Comparison of ENCODE assay signal across 1 cellular context in the genomic region with DNA sequence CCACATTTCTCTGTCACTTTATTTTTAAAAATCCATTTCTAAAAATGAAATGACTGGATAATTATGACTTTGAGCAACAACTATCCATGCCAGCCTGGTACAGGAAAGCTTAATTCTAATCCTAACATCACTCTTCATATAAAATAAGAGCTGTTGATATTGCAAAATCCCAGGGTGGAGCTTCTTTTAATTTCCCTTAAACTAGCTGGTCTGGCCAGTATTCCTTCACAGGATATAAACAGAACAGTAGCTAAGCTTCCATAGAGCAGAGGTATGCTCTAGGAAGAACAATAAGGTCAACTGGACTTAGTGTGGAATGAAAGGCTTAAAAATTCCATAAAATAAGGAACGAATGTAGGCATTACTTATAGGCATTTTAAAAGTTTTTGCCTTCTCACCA.
TF ChIP-seq lines count a peak whose summit lies in the region.

No MANE protein-coding gene starts in this region.

TF ChIP-seq in WTC11, 78 proteins besides CTCF, POLR2A, EP300 and RAD21:
- no peak for TF ChIP-seq JUN (CRISPR knock-in tag; IDR thresholded peaks at IDR 0.05)
- no peak for TF ChIP-seq ETV6 (CRISPR knock-in tag; IDR thresholded peaks at IDR 0.05)
- no peak for TF ChIP-seq MXD4 (CRISPR knock-in tag; IDR thresholded peaks at IDR 0.05; ENCODE audit: borderline replicate concordance)
- TF ChIP-seq, protein P1, sequence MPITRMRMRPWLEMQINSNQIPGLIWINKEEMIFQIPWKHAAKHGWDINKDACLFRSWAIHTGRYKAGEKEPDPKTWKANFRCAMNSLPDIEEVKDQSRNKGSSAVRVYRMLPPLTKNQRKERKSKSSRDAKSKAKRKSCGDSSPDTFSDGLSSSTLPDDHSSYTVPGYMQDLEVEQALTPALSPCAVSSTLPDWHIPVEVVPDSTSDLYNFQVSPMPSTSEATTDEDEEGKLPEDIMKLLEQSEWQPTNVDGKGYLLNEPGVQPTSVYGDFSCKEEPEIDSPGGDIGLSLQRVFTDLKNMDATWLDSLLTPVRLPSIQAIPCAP (CRISPR knock-in tag; IDR thresholded peaks at IDR 0.05), result no peak
- TF ChIP-seq, protein P2, sequence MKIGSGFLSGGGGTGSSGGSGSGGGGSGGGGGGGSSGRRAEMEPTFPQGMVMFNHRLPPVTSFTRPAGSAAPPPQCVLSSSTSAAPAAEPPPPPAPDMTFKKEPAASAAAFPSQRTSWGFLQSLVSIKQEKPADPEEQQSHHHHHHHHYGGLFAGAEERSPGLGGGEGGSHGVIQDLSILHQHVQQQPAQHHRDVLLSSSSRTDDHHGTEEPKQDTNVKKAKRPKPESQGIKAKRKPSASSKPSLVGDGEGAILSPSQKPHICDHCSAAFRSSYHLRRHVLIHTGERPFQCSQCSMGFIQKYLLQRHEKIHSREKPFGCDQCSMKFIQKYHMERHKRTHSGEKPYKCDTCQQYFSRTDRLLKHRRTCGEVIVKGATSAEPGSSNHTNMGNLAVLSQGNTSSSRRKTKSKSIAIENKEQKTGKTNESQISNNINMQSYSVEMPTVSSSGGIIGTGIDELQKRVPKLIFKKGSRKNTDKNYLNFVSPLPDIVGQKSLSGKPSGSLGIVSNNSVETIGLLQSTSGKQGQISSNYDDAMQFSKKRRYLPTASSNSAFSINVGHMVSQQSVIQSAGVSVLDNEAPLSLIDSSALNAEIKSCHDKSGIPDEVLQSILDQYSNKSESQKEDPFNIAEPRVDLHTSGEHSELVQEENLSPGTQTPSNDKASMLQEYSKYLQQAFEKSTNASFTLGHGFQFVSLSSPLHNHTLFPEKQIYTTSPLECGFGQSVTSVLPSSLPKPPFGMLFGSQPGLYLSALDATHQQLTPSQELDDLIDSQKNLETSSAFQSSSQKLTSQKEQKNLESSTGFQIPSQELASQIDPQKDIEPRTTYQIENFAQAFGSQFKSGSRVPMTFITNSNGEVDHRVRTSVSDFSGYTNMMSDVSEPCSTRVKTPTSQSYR (CRISPR knock-in tag; IDR thresholded peaks at IDR 0.05), result no peak
- no peak for TF ChIP-seq GTF2I (CRISPR knock-in tag; conservative IDR thresholded peaks at IDR 0.05)
- no peak for TF ChIP-seq SP1 (CRISPR knock-in tag; conservative IDR thresholded peaks at IDR 0.05)
- TF ChIP-seq ZNF121 (CRISPR knock-in tag; IDR thresholded peaks at IDR 0.05), result no peak
- TF ChIP-seq GABPB1 (CRISPR knock-in tag; IDR thresholded peaks at IDR 0.05), result no peak
- TF ChIP-seq, protein P3, sequence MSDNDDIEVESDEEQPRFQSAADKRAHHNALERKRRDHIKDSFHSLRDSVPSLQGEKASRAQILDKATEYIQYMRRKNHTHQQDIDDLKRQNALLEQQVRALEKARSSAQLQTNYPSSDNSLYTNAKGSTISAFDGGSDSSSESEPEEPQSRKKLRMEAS (CRISPR knock-in tag; IDR thresholded peaks at IDR 0.05), result no peak
- TF ChIP-seq FOXK1 (CRISPR knock-in tag; IDR thresholded peaks at IDR 0.05), result no peak
- no peak for TF ChIP-seq NFATC4 (CRISPR knock-in tag; IDR thresholded peaks at IDR 0.05)
- TF ChIP-seq, protein P4, sequence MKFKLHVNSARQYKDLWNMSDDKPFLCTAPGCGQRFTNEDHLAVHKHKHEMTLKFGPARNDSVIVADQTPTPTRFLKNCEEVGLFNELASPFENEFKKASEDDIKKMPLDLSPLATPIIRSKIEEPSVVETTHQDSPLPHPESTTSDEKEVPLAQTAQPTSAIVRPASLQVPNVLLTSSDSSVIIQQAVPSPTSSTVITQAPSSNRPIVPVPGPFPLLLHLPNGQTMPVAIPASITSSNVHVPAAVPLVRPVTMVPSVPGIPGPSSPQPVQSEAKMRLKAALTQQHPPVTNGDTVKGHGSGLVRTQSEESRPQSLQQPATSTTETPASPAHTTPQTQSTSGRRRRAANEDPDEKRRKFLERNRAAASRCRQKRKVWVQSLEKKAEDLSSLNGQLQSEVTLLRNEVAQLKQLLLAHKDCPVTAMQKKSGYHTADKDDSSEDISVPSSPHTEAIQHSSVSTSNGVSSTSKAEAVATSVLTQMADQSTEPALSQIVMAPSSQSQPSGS (CRISPR knock-in tag; IDR thresholded peaks at IDR 0.05; ENCODE audit: borderline replicate concordance, low read depth), result no peak
- TF ChIP-seq FOXP1 (CRISPR knock-in tag; IDR thresholded peaks at IDR 0.05; ENCODE audit: borderline replicate concordance), result no peak
- TF ChIP-seq RELA (CRISPR knock-in tag; IDR thresholded peaks at IDR 0.05; ENCODE audit: borderline replicate concordance), result no peak
